ENCODE assay signal across 8 cellular contexts in the genomic region with DNA sequence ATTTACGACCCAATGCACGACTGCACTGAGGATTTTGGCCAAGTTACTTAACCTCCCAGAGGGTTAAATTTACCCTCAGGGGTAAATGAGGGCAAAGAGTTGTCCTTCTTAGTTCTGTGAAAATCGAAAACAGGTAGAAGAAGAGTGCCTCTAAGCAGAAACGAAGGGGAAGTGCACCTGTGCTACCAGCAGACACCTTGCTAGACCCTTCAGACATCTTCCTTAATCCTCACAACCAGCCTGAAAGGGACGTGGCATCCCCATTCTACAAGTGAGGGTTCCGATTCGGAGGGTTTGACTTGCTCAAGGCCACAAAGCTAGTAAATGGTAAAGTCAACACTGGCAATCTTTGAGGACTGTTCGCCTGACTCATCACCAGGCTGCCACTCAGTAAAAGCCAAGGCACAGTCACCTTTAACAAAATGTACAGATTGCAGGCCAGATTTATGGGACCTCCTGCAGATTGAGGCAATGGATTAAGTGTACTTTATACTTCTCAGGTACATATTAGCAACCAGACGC. TPM values are rescaled to one million over a fixed set of nuclear protein-coding genes. Genes with fewer than 3 reads are reported as not detected.
DNase-seq lines count a peak whose midpoint lies in the region; ATAC-seq and TF ChIP-seq lines count a peak whose summit lies in the region.

No MANE protein-coding gene starts in this region.

- peak overlapping the region; percentile 95 to 100 (median 99) for H3K27ac ChIP-seq in BLaER1 treated with 17β-estradiol and CSF1 and Interleukin-3, amounts not matched to agents 10 nM and 100 nM
- H3K27ac ChIP-seq in osteoblast (ENCODE audit: low read depth, low read length) = peak overlapping the region; percentile 99

- peak overlapping the region; percentile 80 to 99 (median 93) for H3K4me2 ChIP-seq in BLaER1 treated with 17β-estradiol and CSF1 and Interleukin-3, amounts not matched to agents 10 nM and 100 nM
- H3K4me2 ChIP-seq in osteoblast (ENCODE audit: insufficient read depth, low read length) = peak overlapping the region; percentile 85

- no peaks in the 10 kb centered on the region for H3K36me3 Mint-ChIP-seq in IgD-negative memory B cell
- H3K36me3 Mint-ChIP-seq in activated CD4-positive, alpha-beta T cell treated with anti-CD3 and anti-CD28 coated beads, Interleukin-2, amount 10 ng/mL, durations not matched to agents 7 days and 5 days (ENCODE audit: low read depth) = no peaks in the 10 kb centered on the region

- DNase-seq in activated CD4-positive, alpha-beta T cell treated with anti-CD3 and anti-CD28 coated beads, Interleukin-2, amount 10 ng/mL, durations not matched to agents 7 days and 5 days = no peak
- peak; percentile 66 for DNase-seq in osteoblast (ENCODE audit: insufficient read length, low spot score, missing footprints)
- DNase-seq in NK-92 treated with Interleukin-12 subunit alpha and Interleukin-12 subunit beta, amount 100 ng/mL, for 24 hours (lab: John Stamatoyannopoulos, UW) = no peak
- no peak for DNase-seq in Kasumi-1 (lab: John Stamatoyannopoulos, UW)

- no peaks in the 10 kb centered on the region for H3K27me3 ChIP-seq in BLaER1 treated with 17β-estradiol and CSF1 and Interleukin-3, amounts not matched to agents 10 nM and 100 nM
- H3K27me3 ChIP-seq in osteoblast (ENCODE audit: insufficient read depth, low read length) = no peaks in the 10 kb centered on the region

- no peaks in the 10 kb centered on the region for H3K36me3 ChIP-seq in BLaER1 treated with 17β-estradiol and CSF1 and Interleukin-3, amounts not matched to agents 10 nM and 100 nM
- no peaks in the 10 kb centered on the region for H3K36me3 ChIP-seq in osteoblast (ENCODE audit: insufficient read depth, low read length)

- H3K27ac Mint-ChIP-seq in IgD-negative memory B cell = peak overlapping the region; percentile 90 to 97 (median 97)
- H3K27ac Mint-ChIP-seq in activated CD4-positive, alpha-beta T cell treated with anti-CD3 and anti-CD28 coated beads, Interleukin-2, amount 10 ng/mL, durations not matched to agents 7 days and 5 days = peak overlapping the region; percentile 86

- CTCF ChIA-PET in activated CD4-positive, alpha-beta T cell treated with anti-CD3 and anti-CD28 coated beads, Interleukin-2, amount 10 ng/mL, durations not matched to agents 7 days and 5 days (lab: Charles Lee) = interaction anchor here (0.9 to 2.5 kb wide), 6 partner anchors 46 to 314 kb away, joined by 3 to 17 read pairs (median 4); no protein-coding TSS in a partner anchor

- no peaks in the 10 kb centered on the region for H3K27me3 Mint-ChIP-seq in IgD-negative memory B cell
- H3K27me3 Mint-ChIP-seq in activated CD4-positive, alpha-beta T cell treated with anti-CD3 and anti-CD28 coated beads, Interleukin-2, amount 10 ng/mL, durations not matched to agents 7 days and 5 days = peaks cover 3% of the 10 kb centered on the region

- H3K9ac ChIP-seq in BLaER1 treated with 17β-estradiol and CSF1 and Interleukin-3, amounts not matched to agents 10 nM and 100 nM = peak overlapping the region; percentile 90 to 100 (median 95)

- peaks cover 47 to 54% (median 51%) of the 10 kb centered on the region in 3 donors for H3K4me1 Mint-ChIP-seq in IgD-negative memory B cell
- peaks cover 56% of the 10 kb centered on the region for H3K4me1 Mint-ChIP-seq in activated CD4-positive, alpha-beta T cell treated with anti-CD3 and anti-CD28 coated beads, Interleukin-2, amount 10 ng/mL, durations not matched to agents 7 days and 5 days

- no peak for TF ChIP-seq CTCF in osteoblast (IDR thresholded peaks at IDR 0.05; ENCODE audit: extremely low read depth, low read depth, low read length)

- no peaks in the 10 kb centered on the region for H3K9me3 Mint-ChIP-seq in IgD-negative memory B cell
- H3K9me3 Mint-ChIP-seq in activated CD4-positive, alpha-beta T cell treated with anti-CD3 and anti-CD28 coated beads, Interleukin-2, amount 10 ng/mL, durations not matched to agents 7 days and 5 days = no peaks in the 10 kb centered on the region

- ATAC-seq in esophagus mucosa = peak; percentile 25
- ATAC-seq in HG02938 (IDR thresholded peaks at IDR 0.05; ENCODE audit: unreplicated experiment) = no peak

- peaks cover 70 to 79% (median 74%) of the 10 kb centered on the region in 10 experiments for H3K4me1 ChIP-seq in BLaER1 treated with 17β-estradiol and CSF1 and Interleukin-3, amounts not matched to agents 10 nM and 100 nM
- peaks cover 61% of the 10 kb centered on the region for H3K4me1 ChIP-seq in osteoblast (ENCODE audit: insufficient read depth, low read length)

- H3K4me3 ChIP-seq in BLaER1 treated with 17β-estradiol and CSF1 and Interleukin-3, amounts not matched to agents 10 nM and 100 nM = peak overlapping the region; percentile 50 to 75 (median 59)
- H3K4me3 ChIP-seq in osteoblast (ENCODE audit: insufficient read depth, low read length) = peak overlapping the region; percentile 69

- POLR2A ChIA-PET in activated CD4-positive, alpha-beta T cell treated with anti-CD3 and anti-CD28 coated beads, Interleukin-2, amount 10 ng/mL, durations not matched to agents 7 days and 5 days (lab: Charles Lee) = no interaction called here

- H3K79me2 ChIP-seq in osteoblast (ENCODE audit: insufficient read depth, low read length) = no peaks in the 10 kb centered on the region

- H4K20me1 ChIP-seq in BLaER1 treated with 17β-estradiol and CSF1 and Interleukin-3, amounts not matched to agents 10 nM and 100 nM = no peaks in the 10 kb centered on the region
- H4K20me1 ChIP-seq in osteoblast (ENCODE audit: insufficient read depth, low read length) = no peaks in the 10 kb centered on the region

- peaks cover 0 to 8% (median 0%) of the 10 kb centered on the region in 11 experiments; a peak in 5 of 22 replicates for H3K9me3 ChIP-seq in BLaER1 treated with 17β-estradiol and CSF1 and Interleukin-3, amounts not matched to agents 10 nM and 100 nM (replicated peaks in 1 of 11)
- no peaks in the 10 kb centered on the region for H3K9me3 ChIP-seq in osteoblast (ENCODE audit: low read depth, low read length)

- peak overlapping the region; percentile 37 for H2AFZ ChIP-seq in osteoblast (ENCODE audit: low read length)

- H3K4me3 Mint-ChIP-seq in IgD-negative memory B cell = peak overlapping the region; percentile 80 to 93 (median 88)
- peak overlapping the region; percentile 72 for H3K4me3 Mint-ChIP-seq in activated CD4-positive, alpha-beta T cell treated with anti-CD3 and anti-CD28 coated beads, Interleukin-2, amount 10 ng/mL, durations not matched to agents 7 days and 5 days

RNA-seq across cellular contexts. Expression of a gene that starts 1.6 kb away (rescaled TPM):
- not detected for polyA plus RNA-seq in IgD-negative memory B cell
- total RNA-seq in activated CD4-positive, alpha-beta T cell treated with anti-CD3 and anti-CD28 coated beads, Interleukin-2, amount 10 ng/mL, durations not matched to agents 7 days and 5 days = not detected
- total RNA-seq in esophagus mucosa (not detected), osteoblast (0.29 and 0.36 TPM in 2 replicates)

RNA-seq across cellular contexts. Expression of a gene that starts 57.7 kb away (rescaled TPM):
- polyA plus RNA-seq in IgD-negative memory B cell = 2.7 TPM
- total RNA-seq in activated CD4-positive, alpha-beta T cell treated with anti-CD3 and anti-CD28 coated beads, Interleukin-2, amount 10 ng/mL, durations not matched to agents 7 days and 5 days = 1 to 10 TPM; 3.9 to 4.4 TPM
- total RNA-seq in esophagus mucosa (2.4 TPM), osteoblast (3.3 and 5.6 TPM in 2 replicates)
